In the genomic region with DNA sequence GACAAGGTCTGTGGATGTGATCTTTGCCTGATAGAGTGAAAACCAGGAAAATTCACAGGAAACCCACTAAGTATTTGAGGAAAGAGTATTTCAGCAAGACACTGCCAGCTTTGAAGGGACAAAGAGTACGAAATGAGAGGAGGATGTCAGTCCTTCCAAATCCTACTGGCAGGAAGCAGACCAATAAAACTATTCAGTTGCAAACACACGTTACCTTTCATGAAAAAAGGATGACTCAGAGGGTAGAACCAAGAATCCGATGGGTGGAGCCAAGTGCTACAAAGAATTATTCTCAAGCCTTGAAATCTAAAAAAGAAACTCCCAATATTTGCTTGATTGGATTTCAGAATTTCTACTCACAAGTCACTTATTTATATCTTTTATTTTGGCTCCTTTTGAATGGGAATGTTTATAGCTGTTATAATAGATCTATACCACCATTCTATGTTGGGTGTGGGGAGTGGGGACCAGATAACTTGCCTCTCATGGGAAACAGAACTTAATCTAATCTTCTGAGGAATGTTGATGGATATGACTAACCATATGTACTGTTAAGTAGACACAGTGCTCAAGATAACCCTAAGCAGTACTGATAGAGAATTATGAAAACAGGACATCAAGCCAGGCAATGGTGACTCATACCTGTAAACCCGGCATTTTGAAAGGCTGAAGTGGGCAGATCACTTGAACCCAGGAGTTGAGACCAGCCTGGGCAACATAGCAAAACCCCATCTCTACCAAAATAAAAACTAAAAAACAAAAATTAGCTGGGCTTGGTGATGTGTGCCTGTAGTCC, we compare ENCODE assay signal across 21 cellular contexts. TPM values are rescaled to one million over a fixed set of nuclear protein-coding genes. Genes with fewer than 3 reads are reported as not detected.
DNase-seq lines count a peak whose midpoint lies in the region; ATAC-seq, FAIRE-seq and TF ChIP-seq lines count a peak whose summit lies in the region.
"Had no signal": no experiment of that assay in that cellular context is flagged by ENCODE, and none has a peak within 500 bp of the region (broad histone marks: within the 10 kb centered on the region; RNA-seq: fewer than 3 reads in every experiment).

No MANE protein-coding gene starts in this region.

- no peak for TF ChIP-seq RAD21 in H1 (IDR thresholded peaks at IDR 0.05 in 1 of 2, conservative IDR thresholded peaks at IDR 0.05 in 1 of 2; ENCODE audit: low read depth in 2 of 2, low read length in 2 of 2)

- no peak overlapping the region for H2BK20ac ChIP-seq in H1 (ENCODE audit: low read length)

- H3K18ac ChIP-seq in H1 (ENCODE audit: extremely low read depth, low read length) = no peak overlapping the region

- intact Hi-C loops in Panc1 (cut with micrococcal nuclease; ENCODE audit: unreplicated experiment) (no loop called here), psoas muscle (cut with DNase I) (loop anchor here in 1 of 2 donors (5.0 kb wide), 1 partner anchor 34 kb away; no protein-coding TSS in a partner anchor)

- 0 out of 2 replicates have a peak overlapping the region, but pooled peaks have one; percentile 3 for H2AFZ ChIP-seq in H1 (ENCODE audit: low read length)
- H2AFZ ChIP-seq: parathyroid adenoma had no signal

- no peak for TF ChIP-seq POLR2A in H1 (IDR thresholded peaks at IDR 0.05; ENCODE audit: control extremely low read depth in 1 of 2, low read depth in 2 of 2, low read length in 2 of 2)

- no peak overlapping the region for H3K23ac ChIP-seq in H1 (ENCODE audit: insufficient read length)

- DNase-seq in H4 (ENCODE audit: low spot score) = peak; percentile 48
- DNase-seq in Panc1 (ENCODE audit: low read depth, low spot score) = no peak
- DNase-seq in H1 (ENCODE audit: low read depth in 1 of 2, low spot score in 2 of 2) = no peak
- no peak for DNase-seq in psoas muscle
- no peak for DNase-seq in ecto neural progenitor cell (ENCODE audit: low spot score)
- no peak for DNase-seq in HuH-7.5 (ENCODE audit: low spot score)
- DNase-seq: activated CD8-positive, alpha-beta T cell treated with anti-CD3 and anti-CD28 coated beads, Interleukin-2, amount 10 ng/mL, durations not matched to agents 7 days and 5 days; activated naive CD4-positive, alpha-beta T cell treated with anti-CD3 and anti-CD28 coated beads, Interleukin-2, amount 10 ng/mL, durations not matched to agents 7 days and 5 days; activated T-cell treated with anti-CD3 and anti-CD28 coated beads, Interleukin-2, amount 50 U/mL, for 4 hours; left cardiac atrium; natural killer cell; NCI-H524 treated with DMSO at 0.1 percent for 48 hours; stimulated activated CD4-positive, alpha-beta T cell treated with anti-CD3 and anti-CD28 coated beads, Interleukin-1b, Interleukin-23, amount 100 ng/mL, for 48 hours; stimulated activated naive CD8-positive, alpha-beta T cell treated with anti-CD3 and anti-CD28 coated beads, Interleukin-15, Interleukin-2, amounts not matched to agents 100 U/mL and 50 U/mL, for 24 hours had no signal

- FAIRE-seq in H1 (lab: Jason Lieb, UNC) = no peak
- FAIRE-seq: astrocyte, endometrium had no signal

- H3K27me3 ChIP-seq in Panc1 (ENCODE audit: control insufficient read depth, insufficient read depth, low read length) (no peaks in the 10 kb centered on the region), H1 (replicated peaks in 1 of 4; ENCODE audit: control insufficient read depth in 3 of 4, extremely low read depth in 1 of 4, insufficient read depth in 3 of 4, low read length in 3 of 4) (no peaks in the 10 kb centered on the region; a peak in 1 of 7 replicates), psoas muscle (ENCODE audit: insufficient read depth in 3 of 3, low read length in 2 of 3) (no peaks in the 10 kb centered on the region)
- H3K27me3 ChIP-seq: tibial nerve had no signal

- no peak overlapping the region for H2BK15ac ChIP-seq in H1 (ENCODE audit: low read length)

- peak overlapping the region; percentile 46; the same call in 1 of the 2 replicates for H2BK5ac ChIP-seq in H1 (ENCODE audit: low read depth, low read length)

- in situ Hi-C loops in Panc1 (cut with HindIII; ENCODE audit: low pct_unique_long_range_greater_than_20kb, low sequenced_read_pairs) = no loop called here

- H4K8ac ChIP-seq in H1 (ENCODE audit: extremely low read depth, insufficient read depth, low read length) = no peak overlapping the region

- H3K79me1 ChIP-seq in H1 (ENCODE audit: low read depth, low read length) = no peaks in the 10 kb centered on the region

- H3K4ac ChIP-seq in H1 (replicated peaks; ENCODE audit: insufficient read length, low read depth, low read length) = no peak overlapping the region

- H3K4me1 ChIP-seq in Panc1 (ENCODE audit: control insufficient read depth, insufficient read depth, low read length) (no peaks in the 10 kb centered on the region; the same call in 1 of the 2 replicates), H1 (replicated peaks in 1 of 4; ENCODE audit: control insufficient read depth in 3 of 4, insufficient read depth in 4 of 4, low read length in 3 of 4) (no peaks in the 10 kb centered on the region), psoas muscle (peaks cover 22% of the 10 kb centered on the region)
- H3K4me1 ChIP-seq: parathyroid adenoma, tibial nerve had no signal

- peak; percentile 69 for ATAC-seq in Panc1
- peak in 3 of 4 donors; percentile 25 to 53 (median 53) for ATAC-seq in psoas muscle
- ATAC-seq in GM18861 (IDR thresholded peaks at IDR 0.05; ENCODE audit: unreplicated experiment) = no peak
- ATAC-seq: activated CD8-positive, alpha-beta T cell treated with anti-CD3 and anti-CD28 coated beads, Interleukin-2, amount 10 ng/mL, durations not matched to agents 7 days and 5 days; activated T-cell treated with anti-CD3 and anti-CD28 coated beads, Interleukin-2, amount 50 U/mL, for 4 hours; HCT116; natural killer cell; stimulated activated naive CD8-positive, alpha-beta T cell treated with anti-CD3 and anti-CD28 coated beads, Interleukin-15, Interleukin-2, amounts not matched to agents 100 U/mL and 50 U/mL, for 24 hours had no signal

- H3K79me2 ChIP-seq in H1 (ENCODE audit: control insufficient read depth in 1 of 2, insufficient read depth in 2 of 2, low read length in 2 of 2) = no peaks in the 10 kb centered on the region
- H3K79me2 ChIP-seq: parathyroid adenoma had no signal

- H2BK120ac ChIP-seq in H1 (replicated peaks; ENCODE audit: low read depth, low read length) = no peak overlapping the region

- TF ChIP-seq EP300 in H1 (IDR thresholded peaks at IDR 0.05; ENCODE audit: borderline replicate concordance in 1 of 2, low read depth in 2 of 2, low read length in 2 of 2) = no peak

- TF ChIP-seq CTCF in Panc1 (IDR thresholded peaks at IDR 0.05) (no peak), H1 (IDR thresholded peaks at IDR 0.05; ENCODE audit: control extremely low read depth in 1 of 3, insufficient read depth in 1 of 3, low read depth in 1 of 3, low read length in 3 of 3) (no peak), psoas muscle (IDR thresholded peaks at IDR 0.05) (no peak)

- CTCF ChIA-PET in Panc1 (lab: Charles Lee) = no interaction called here
- CTCF ChIA-PET in H1 (lab: Charles Lee; ENCODE audit: partially characterized antibody) = interaction anchor here (0.9 to 2.0 kb wide), 3 partner anchors 14 to 130 kb away, joined by 4 to 6 read pairs (median 5); no protein-coding TSS in a partner anchor

- 79% methylated on average over 4 of the region's 4 CpGs; no CpG with 5 or more reads in 1 of the 2 experiments for WGBS in H1 (ENCODE audit: extremely low coverage in 1 of 2, insufficient coverage in 1 of 2, insufficient read length in 1 of 2, insufficient replicate concordance in 2 of 2, low coverage in 1 of 2, low lambda C conversion rate in 2 of 2, missing lambda C conversion rate in 1 of 2), 2 experiments
- WGBS in psoas muscle, 3 donors = 16 to 50% (median 23%) methylated on average over 4 of the region's 4 CpGs

- no peak overlapping the region for H3K56ac ChIP-seq in H1 (replicated peaks; ENCODE audit: insufficient read length, low read depth, low read length)

- no peaks in the 10 kb centered on the region for H3K23me2 ChIP-seq in H1 (ENCODE audit: low read depth, low read length)

- H3K27ac ChIP-seq in Panc1 (ENCODE audit: low read length) (no peak overlapping the region), H1 (ENCODE audit: low read depth, low read length) (no peak overlapping the region), psoas muscle (peak overlapping the region; percentile 75)
- H3K27ac ChIP-seq: KMS-11, parathyroid adenoma, tibial nerve had no signal

- H4K20me1 ChIP-seq in H1 (replicated peaks in 1 of 2; ENCODE audit: control insufficient read depth in 1 of 2, insufficient read depth in 2 of 2, low read length in 2 of 2) = no peaks in the 10 kb centered on the region

- no peak overlapping the region for H2BK12ac ChIP-seq in H1 (ENCODE audit: low read depth, low read length)

- no peak overlapping the region for H4K91ac ChIP-seq in H1 (replicated peaks; ENCODE audit: insufficient read length, low read length)

- H4K5ac ChIP-seq in H1 (ENCODE audit: insufficient read length, low read depth, low read length) = no peak overlapping the region

- H2AK5ac ChIP-seq in H1 (ENCODE audit: low read depth, low read length) = no peak overlapping the region

- H3K4me2 ChIP-seq in H1 (ENCODE audit: insufficient read depth in 1 of 2, low read depth in 2 of 2, low read length in 2 of 2) = no peak overlapping the region
- H3K4me2 ChIP-seq: KMS-11 had no signal

- POLR2A ChIA-PET in Panc1 (lab: Charles Lee) = no interaction called here
- POLR2A ChIA-PET in H1 (lab: Charles Lee; ENCODE audit: partially characterized antibody) = no interaction called here

- H3K9ac ChIP-seq in H1 (replicated peaks in 1 of 4; ENCODE audit: extremely low read depth in 1 of 4, low read depth in 3 of 4, low read length in 3 of 4) = no peak overlapping the region
- H3K9ac ChIP-seq: KMS-11, parathyroid adenoma had no signal

- no peaks in the 10 kb centered on the region for H3K36me3 ChIP-seq in Panc1 (ENCODE audit: control insufficient read depth, insufficient read depth, low read length)
- peaks cover 0 to 5% (median 2%) of the 10 kb centered on the region in 4 experiments; a peak in 2 of 8 replicates for H3K36me3 ChIP-seq in H1 (ENCODE audit: control insufficient read depth in 2 of 4, insufficient read depth in 4 of 4, low read length in 3 of 4)
- no peaks in the 10 kb centered on the region for H3K36me3 ChIP-seq in psoas muscle (ENCODE audit: insufficient read depth in 1 of 2, low read depth in 1 of 2)
- H3K36me3 ChIP-seq: tibial nerve had no signal

- H3K9me3 ChIP-seq in Panc1 (ENCODE audit: control insufficient read depth, insufficient read depth, low read depth, low read length) (no peaks in the 10 kb centered on the region), H1 (ENCODE audit: insufficient read depth in 2 of 2, low read depth in 1 of 2, low read length in 1 of 2) (peaks cover 16 to 21% of the 10 kb centered on the region in 2 experiments), psoas muscle (peaks cover 5% of the 10 kb centered on the region)

- H3K14ac ChIP-seq in H1 (ENCODE audit: insufficient read length) = no peak overlapping the region

- no TSS peak for BruUV-seq in Panc1 (replicated peaks; lab: Mats Ljungman, UMichigan)

- H3K4me3 ChIP-seq in Panc1 (ENCODE audit: low read depth in 2 of 2, low read length in 2 of 2) (no peak overlapping the region), H1 (ENCODE audit: extremely low read depth in 1 of 4, insufficient read depth in 2 of 4, low read depth in 3 of 4, low read length in 4 of 4) (no peak overlapping the region), psoas muscle (no peak overlapping the region)
- H3K4me3 ChIP-seq: tibial nerve had no signal

RNA-seq across cellular contexts. Expression of a gene that starts 19.3 kb away (rescaled TPM):
- total RNA-seq in H4 (2014; rRNA removed; shearing (Covaris generic)) = 27.5 and 30.9 TPM in 2 replicates
- total RNA-seq in Panc1 (2021; ENCODE audit: unreplicated experiment) (66.5 TPM), psoas muscle (10 to 100 TPM; 11.2 to 23.9 (median 17.4) TPM)
- 13.5 TPM for polyA plus RNA-seq in Panc1 (2012; ENCODE audit: insufficient read length)
- 95.0 and 95.8 TPM in 2 replicates for total RNA-seq in H1 (2021; fragmentation: NEBNext Ultra II Directional; extraction: Animal tissue kit (Norgen Biotek cat#: 25700))
- polyA plus RNA-seq in H1 (2011; rRNA removed) (9.3 and 13.0 TPM in 2 replicates), psoas muscle (10 to 100 TPM in 1 of 3 donors, 1 to 10 TPM in 2; 4.5 to 14.2 (median 9.6) TPM)
- polyA plus RNA-seq in H1 (2011; cell fraction: cytosol; rRNA removed) = 15.0 TPM
- 19.3 TPM for polyA plus RNA-seq in H1 (2011; cell fraction: nucleus; rRNA removed)
- polyA plus RNA-seq in H1 (2012, experiment 1 of 2) = 22.1 to 41.8 TPM (median 29.1 TPM) in 4 replicates
- 2.2 TPM for polyA plus RNA-seq in H1 (2012, experiment 2 of 2)
- polyA plus RNA-seq in H1 (2013, experiment 1 of 2) = 29.0 TPM
- 25.7 TPM for polyA plus RNA-seq in H1 (2013, experiment 2 of 2)
- 138 and 187 TPM in 2 replicates for polyA minus RNA-seq in H1 (2011; rRNA and poly(A)+ RNA removed)
- polyA minus RNA-seq in H1 (2011; cell fraction: cytosol; rRNA and poly(A)+ RNA removed) = 42.9 TPM
- polyA minus RNA-seq in H1 (2011; cell fraction: nucleus; rRNA and poly(A)+ RNA removed) = 98.7 TPM
